Comparison of ENCODE assay signal across 8 cellular contexts in the genomic region with DNA sequence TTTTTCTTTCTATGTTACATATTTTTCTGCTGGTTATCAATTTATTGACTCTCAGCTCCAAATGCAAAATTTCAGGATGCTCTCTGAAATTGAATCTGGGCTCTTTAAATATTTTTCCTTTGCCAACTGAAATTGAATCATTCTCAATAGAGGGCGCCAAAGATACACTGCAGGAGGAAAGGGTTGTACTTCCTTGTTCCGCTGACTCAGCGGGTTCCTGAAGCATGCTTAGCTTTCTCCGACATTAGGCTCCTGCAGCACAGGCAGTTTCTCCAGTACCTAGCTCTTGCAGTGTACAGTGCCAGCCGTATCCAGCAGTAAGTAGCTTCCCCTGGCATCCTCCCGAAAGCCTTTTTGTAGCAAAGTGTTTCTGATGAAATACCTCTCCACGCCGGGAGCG. TPM values are rescaled to one million over a fixed set of nuclear protein-coding genes. Genes with fewer than 3 reads are reported as not detected.
DNase-seq lines count a peak whose midpoint lies in the region; ATAC-seq and TF ChIP-seq lines count a peak whose summit lies in the region.

No MANE protein-coding gene starts in this region.

- H3K27ac ChIP-seq in A673 (ENCODE audit: low read depth, low read length, poor library complexity, severe bottlenecking) (peak overlapping the region; percentile 62), RWPE1 (no peak overlapping the region)

- H3K4me1 ChIP-seq in A673 (ENCODE audit: insufficient read depth, low read length, poor library complexity, severe bottlenecking): peaks cover 10% of the 10 kb centered on the region

- no peaks in the 10 kb centered on the region for H3K36me3 Mint-ChIP-seq in immature natural killer cell

- BruUV-seq in A673 (replicated peaks; lab: Mats Ljungman, UMichigan): no TSS peak

- intact Hi-C loops in A673 (cut with micrococcal nuclease; ENCODE audit: unreplicated experiment): loop anchor here (1.0 to 10.0 kb wide), 5 partner anchors 572 to 1316 kb away; no protein-coding TSS in a partner anchor

- ATAC-seq in GM21576 (IDR thresholded peaks at IDR 0.05; ENCODE audit: unreplicated experiment): no peak

- TF ChIP-seq CTCF in A673 (conservative IDR thresholded peaks at IDR 0.05; ENCODE audit: low read depth, low read length) (peak; percentile 79), GM10266 (IDR thresholded peaks at IDR 0.05; ENCODE audit: control insufficient read depth, insufficient read depth, low read depth, missing control alignments) (peak; percentile 25), RWPE1 (conservative IDR thresholded peaks at IDR 0.05; ENCODE audit: low read depth) (peak; percentile 37; the same call in 1 of the 2 replicates), fibroblast of pulmonary artery (IDR thresholded peaks at IDR 0.05; ENCODE audit: low read length, missing control alignments) (peak; percentile 31)

- peak; percentile 94 for DNase-seq in A673 (ENCODE audit: low spot score)
- peak; percentile 3 for DNase-seq in GM10266 (ENCODE audit: extremely low spot score)
- peak; percentile 66 for DNase-seq in MV-4-11 (lab: John Stamatoyannopoulos, UW)
- DNase-seq in RWPE1 (ENCODE audit: low spot score): peak; percentile 2
- peak; percentile 33 for DNase-seq in fibroblast of pulmonary artery (ENCODE audit: low read depth)
- DNase-seq in renal cortical epithelial cell (ENCODE audit: low read depth): peak; percentile 36
- DNase-seq in immature natural killer cell: no peak

- no peaks in the 10 kb centered on the region for H3K9me3 Mint-ChIP-seq in immature natural killer cell

- H3K4me3 ChIP-seq in A673 (ENCODE audit: low read depth, low read length, poor library complexity, severe bottlenecking) (peak overlapping the region; percentile 21), fibroblast of pulmonary artery (replicated peaks; ENCODE audit: low read depth, low read length) (no peak overlapping the region)

- H3K27me3 Mint-ChIP-seq in immature natural killer cell (ENCODE audit: low read depth in 3 of 3): peaks cover 0 to 2% (median 2%) of the 10 kb centered on the region in 3 donors

- no peaks in the 10 kb centered on the region for H3K36me3 ChIP-seq in A673 (ENCODE audit: insufficient read depth, low read length, poor library complexity, severe bottlenecking)

- H3K4me1 Mint-ChIP-seq in immature natural killer cell: no peaks in the 10 kb centered on the region

- no peaks in the 10 kb centered on the region for H3K27me3 ChIP-seq in A673 (replicated peaks; ENCODE audit: insufficient read depth, low read depth, low read length, poor library complexity)

- H3K9me3 ChIP-seq in A673 (ENCODE audit: low read depth, low read length, poor library complexity, severe bottlenecking): no peaks in the 10 kb centered on the region

- POLR2A ChIA-PET in A673 (lab: Charles Lee; ENCODE audit: low non-redundant PET): interaction anchor here (0.5 to 0.7 kb wide), 2 partner anchors 931 to 1240 kb away, joined by 3 to 4 read pairs; no protein-coding TSS in a partner anchor
- POLR2A ChIA-PET in RWPE1 (lab: Yijun Ruan, JAX; ENCODE audit: low non-redundant PET): no interaction called here

- CTCF ChIA-PET in A673 (lab: Charles Lee): interaction anchor here (0.6 to 0.7 kb wide), 4 partner anchors 69 to 696 kb away, joined by 3 to 9 read pairs (median 3); no protein-coding TSS in a partner anchor
- CTCF ChIA-PET in RWPE1 (lab: Yijun Ruan, JAX): interaction anchor here (0.6 kb wide), 4 partner anchors 16 to 976 kb away, joined by 3 to 5 read pairs (median 3); no protein-coding TSS in a partner anchor

- H3K27ac Mint-ChIP-seq in immature natural killer cell: no peak overlapping the region

- no peak overlapping the region for H3K4me3 Mint-ChIP-seq in immature natural killer cell

RNA-seq across cellular contexts. Expression of a gene that starts 28.8 kb away (rescaled TPM):
- total RNA-seq in A673 (2021): 1.7 and 1.8 TPM in 2 replicates
- 0.35 and 1.6 TPM in 2 replicates for total RNA-seq in renal cortical epithelial cell
- polyA plus RNA-seq in immature natural killer cell: not detected

Comparison
In these comparisons a context has a peak if more than half of its experiments do, and no peak if none do; other contexts are left out.
1. DNase-seq: peak in A673 (single experiment), GM10266 (single experiment), MV-4-11 (single experiment), RWPE1 (single experiment), fibroblast of pulmonary artery (single experiment) and renal cortical epithelial cell (single experiment); none in immature natural killer cell (0 of 3).
2. CTCF ChIP-seq: peak in every context shown above with its lines; median percentile 79 in A673; 37 in RWPE1; 31 in fibroblast of pulmonary artery; 25 in GM10266.